8 cellular contexts compared by ENCODE assay signal in the genomic region with DNA sequence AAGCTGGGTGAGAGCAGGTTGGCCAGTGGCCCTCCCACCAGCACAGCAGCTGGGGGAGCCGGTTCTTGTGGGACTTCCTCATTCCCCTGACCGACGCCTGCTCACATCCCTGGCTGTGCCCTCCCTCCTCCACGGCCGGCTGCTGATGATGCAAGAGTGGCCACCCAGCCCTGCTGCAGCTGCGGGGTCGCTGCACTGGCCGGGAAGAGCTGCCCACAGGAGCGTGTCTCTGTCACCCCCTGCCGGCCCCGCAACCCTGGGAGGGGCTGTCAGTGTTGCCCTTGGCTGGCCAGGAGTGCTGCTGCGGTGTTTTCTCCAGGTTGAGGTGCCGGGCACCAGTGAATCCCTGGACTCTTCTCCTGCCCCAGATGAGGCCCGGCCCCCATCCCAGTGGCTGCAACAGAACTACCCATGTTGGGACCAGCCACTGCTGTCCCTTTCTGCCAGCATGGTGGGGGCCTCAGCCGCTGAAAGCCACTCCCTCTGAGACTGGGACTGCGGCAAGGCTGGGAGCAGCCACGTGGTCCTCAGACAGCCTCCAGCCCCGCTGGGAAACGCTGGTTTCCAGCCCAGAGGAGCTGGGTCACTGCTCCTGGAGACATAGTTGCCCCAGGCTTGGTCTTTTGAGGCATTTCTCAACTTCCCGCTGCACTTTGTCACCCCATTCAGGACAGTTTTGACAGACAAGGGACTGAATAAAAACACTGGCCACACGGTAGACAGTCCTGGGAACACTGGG. TPM values are rescaled to one million over a fixed set of nuclear protein-coding genes. Genes with fewer than 3 reads are reported as not detected.
DNase-seq lines count a peak whose midpoint lies in the region; ATAC-seq and TF ChIP-seq lines count a peak whose summit lies in the region.

No MANE protein-coding gene starts in this region.

- no peaks in the 10 kb centered on the region for H3K9me3 Mint-ChIP-seq in Caco-2 (ENCODE audit: unreplicated experiment)
- no peaks in the 10 kb centered on the region for H3K9me3 Mint-ChIP-seq in activated naive CD8-positive, alpha-beta T cell treated with anti-CD3 and anti-CD28 coated beads, Interleukin-2, amount 10 ng/mL, durations not matched to agents 7 days and 5 days

- no peaks in the 10 kb centered on the region for H3K36me3 ChIP-seq in Caco-2 (ENCODE audit: control insufficient read depth, insufficient read depth, low read length)
- no peaks in the 10 kb centered on the region for H3K36me3 ChIP-seq in Karpas-422 (ENCODE audit: insufficient read depth, low read length)
- H3K36me3 ChIP-seq in hepatocyte (replicated peaks; ENCODE audit: insufficient read depth, low read depth), result no peaks in the 10 kb centered on the region
- H3K36me3 ChIP-seq in smooth muscle cell (ENCODE audit: low read depth), result no peaks in the 10 kb centered on the region

- peaks cover 42% of the 10 kb centered on the region for H3K36me3 Mint-ChIP-seq in Caco-2 (ENCODE audit: insufficient read depth, unreplicated experiment)
- peaks cover 1% of the 10 kb centered on the region for H3K36me3 Mint-ChIP-seq in activated naive CD8-positive, alpha-beta T cell treated with anti-CD3 and anti-CD28 coated beads, Interleukin-2, amount 10 ng/mL, durations not matched to agents 7 days and 5 days

- POLR2A ChIA-PET in Caco-2 (lab: Charles Lee), result interaction anchor here (1.9 kb wide), 1 partner anchor 10 kb away, joined by 11 read pairs; no protein-coding TSS in a partner anchor
- POLR2A ChIA-PET in activated naive CD8-positive, alpha-beta T cell treated with anti-CD3 and anti-CD28 coated beads, Interleukin-2, amount 10 ng/mL, durations not matched to agents 7 days and 5 days (lab: Charles Lee), result no interaction called here

- H3K79me2 ChIP-seq in Karpas-422 (ENCODE audit: low read length), result no peaks in the 10 kb centered on the region
- no peaks in the 10 kb centered on the region for H3K79me2 ChIP-seq in hepatocyte
- H3K79me2 ChIP-seq in smooth muscle cell (ENCODE audit: low read depth), result no peaks in the 10 kb centered on the region

- DNase-seq in Caco-2, result peak; percentile 76 to 81
- peak; percentile 71 for DNase-seq in Karpas-422
- no peak for DNase-seq in activated naive CD8-positive, alpha-beta T cell treated with anti-CD3 and anti-CD28 coated beads, Interleukin-2, amount 10 ng/mL, durations not matched to agents 7 days and 5 days
- peak; percentile 74 for DNase-seq in hepatocyte (ENCODE audit: low spot score)
- DNase-seq in smooth muscle cell (lab: John Stamatoyannopoulos, UW; ENCODE audit: unreplicated experiment), result peak; percentile 19
- no peak for DNase-seq in NCI-H1436 treated with DMSO at 0.1 percent for 48 hours (lab: John Stamatoyannopoulos, UW)

- CTCF ChIA-PET in Caco-2 (lab: Charles Lee), result interaction anchor here (1.9 kb wide), 1 partner anchor 9 kb away, joined by 11 read pairs; a partner anchor contains a TSS

- H3K4me1 ChIP-seq in Caco-2 (peaks cover 20% of the 10 kb centered on the region), Karpas-422 (ENCODE audit: low read length) (peaks cover 10% of the 10 kb centered on the region), hepatocyte (ENCODE audit: insufficient read depth) (peaks cover 16% of the 10 kb centered on the region), smooth muscle cell (ENCODE audit: low read depth) (peaks cover 12% of the 10 kb centered on the region)

- H3K9me2 ChIP-seq in Karpas-422 (replicated peaks; ENCODE audit: insufficient read depth, low read length) (no peaks in the 10 kb centered on the region), hepatocyte (replicated peaks; ENCODE audit: insufficient read depth) (no peaks in the 10 kb centered on the region)

- no peak overlapping the region for H3K4me2 ChIP-seq in Karpas-422 (ENCODE audit: low read depth, low read length, poor library complexity, severe bottlenecking)
- peak overlapping the region; percentile 65 for H3K4me2 ChIP-seq in hepatocyte
- H3K4me2 ChIP-seq in smooth muscle cell, result peak overlapping the region; percentile 60

- H3K9me3 ChIP-seq in Caco-2 (no peaks in the 10 kb centered on the region), Karpas-422 (ENCODE audit: low read length) (no peaks in the 10 kb centered on the region), hepatocyte (ENCODE audit: low read depth) (no peaks in the 10 kb centered on the region), smooth muscle cell (replicated peaks; ENCODE audit: low read depth) (no peaks in the 10 kb centered on the region)

- H3K9ac ChIP-seq in Karpas-422 (ENCODE audit: low read length) (no peak overlapping the region; the same call in 1 of the 2 replicates), smooth muscle cell (ENCODE audit: low read depth) (no peak overlapping the region)

- no peaks in the 10 kb centered on the region for H3K27me3 Mint-ChIP-seq in Caco-2 (ENCODE audit: insufficient read depth, unreplicated experiment)
- H3K27me3 Mint-ChIP-seq in activated naive CD8-positive, alpha-beta T cell treated with anti-CD3 and anti-CD28 coated beads, Interleukin-2, amount 10 ng/mL, durations not matched to agents 7 days and 5 days, result no peaks in the 10 kb centered on the region

- ATAC-seq in activated naive CD8-positive, alpha-beta T cell treated with anti-CD3 and anti-CD28 coated beads, Interleukin-2, amount 10 ng/mL, durations not matched to agents 7 days and 5 days (ENCODE audit: low read depth), result no peak
- ATAC-seq in HG03159 (IDR thresholded peaks at IDR 0.05; ENCODE audit: unreplicated experiment) (no peak), HG03432 (IDR thresholded peaks at IDR 0.05; ENCODE audit: unreplicated experiment) (no peak)

- H3K27ac Mint-ChIP-seq in Caco-2 (ENCODE audit: unreplicated experiment), result peak overlapping the region; percentile 76
- no peak overlapping the region for H3K27ac Mint-ChIP-seq in activated naive CD8-positive, alpha-beta T cell treated with anti-CD3 and anti-CD28 coated beads, Interleukin-2, amount 10 ng/mL, durations not matched to agents 7 days and 5 days

- intact Hi-C loops in Caco-2 (cut with micrococcal nuclease; ENCODE audit: unreplicated experiment), result no loop called here

- peak overlapping the region; percentile 29 for H3K4me3 Mint-ChIP-seq in Caco-2 (ENCODE audit: unreplicated experiment)
- H3K4me3 Mint-ChIP-seq in activated naive CD8-positive, alpha-beta T cell treated with anti-CD3 and anti-CD28 coated beads, Interleukin-2, amount 10 ng/mL, durations not matched to agents 7 days and 5 days, result peak overlapping the region; percentile 13

- H2AFZ ChIP-seq in Karpas-422 (ENCODE audit: low read length), result no peak overlapping the region
- H2AFZ ChIP-seq in hepatocyte, result peak overlapping the region; percentile 6
- H2AFZ ChIP-seq in smooth muscle cell (ENCODE audit: low read depth), result no peak overlapping the region

- BruUV-seq in Caco-2 (replicated peaks; lab: Mats Ljungman, UMichigan), result no TSS peak

- 42% methylated on average over 21 of the region's 21 CpGs for WGBS in hepatocyte (ENCODE audit: low lambda C conversion rate, missing lambda C conversion rate)
- 24% methylated on average over 21 of the region's 21 CpGs for WGBS in smooth muscle cell (ENCODE audit: low lambda C conversion rate)

- no peak overlapping the region for H3K4me3 ChIP-seq in Caco-2 (ENCODE audit: low read depth, low read length)
- H3K4me3 ChIP-seq in Karpas-422 (ENCODE audit: low read length), result no peak overlapping the region
- no peak overlapping the region for H3K4me3 ChIP-seq in hepatocyte
- no peak overlapping the region for H3K4me3 ChIP-seq in smooth muscle cell

- peak overlapping the region; percentile 57; the same call in 1 of the 2 replicates for H3K27ac ChIP-seq in Karpas-422 (ENCODE audit: low read length)
- peak overlapping the region; percentile 58 for H3K27ac ChIP-seq in hepatocyte
- no peak overlapping the region for H3K27ac ChIP-seq in smooth muscle cell (ENCODE audit: low read depth)

- H3K4me1 Mint-ChIP-seq in Caco-2 (ENCODE audit: low read depth, unreplicated experiment), result peaks cover 7% of the 10 kb centered on the region
- peaks cover 2% of the 10 kb centered on the region for H3K4me1 Mint-ChIP-seq in activated naive CD8-positive, alpha-beta T cell treated with anti-CD3 and anti-CD28 coated beads, Interleukin-2, amount 10 ng/mL, durations not matched to agents 7 days and 5 days

- TF ChIP-seq CTCF in Caco-2 (IDR thresholded peaks at IDR 0.05; ENCODE audit: insufficient read depth in 1 of 2, low read depth in 1 of 2, low read length in 1 of 2, severe bottlenecking in 1 of 2, unreplicated experiment in 1 of 2) (peak in 1 of 2 experiments; percentile 31), hepatocyte (IDR thresholded peaks at IDR 0.05; ENCODE audit: poor library complexity) (peak; percentile 12), smooth muscle cell (IDR thresholded peaks at IDR 0.05; ENCODE audit: borderline replicate concordance, insufficient read depth, poor library complexity, severe bottlenecking) (peak; percentile 11)

- H3K27me3 ChIP-seq in Caco-2 (replicated peaks; ENCODE audit: control insufficient read depth, insufficient read depth, low read length) (no peaks in the 10 kb centered on the region), Karpas-422 (ENCODE audit: low read length) (no peaks in the 10 kb centered on the region), hepatocyte (no peaks in the 10 kb centered on the region), smooth muscle cell (ENCODE audit: low read depth) (no peaks in the 10 kb centered on the region)

- no peaks in the 10 kb centered on the region for H3F3A ChIP-seq in smooth muscle cell (ENCODE audit: low read depth)

- no peaks in the 10 kb centered on the region for H4K20me1 ChIP-seq in Karpas-422 (ENCODE audit: insufficient read depth, low read depth, low read length)
- H4K20me1 ChIP-seq in hepatocyte (ENCODE audit: insufficient read depth, poor library complexity, severe bottlenecking), result no peaks in the 10 kb centered on the region
- H4K20me1 ChIP-seq in smooth muscle cell (ENCODE audit: low read depth), result no peaks in the 10 kb centered on the region

RNA-seq across cellular contexts. Expression of a gene that starts 0.7 kb away (rescaled TPM):
- total RNA-seq in Caco-2 (2022), result 1.7 and 2.6 TPM in 2 replicates
- total RNA-seq in Karpas-422 (2014; rRNA removed; shearing (Covaris generic); ENCODE audit: low replicate concordance), result 1.3 and 2.9 TPM in 2 replicates
- under 1 TPM; 0.45 to 0.61 TPM for total RNA-seq in activated naive CD8-positive, alpha-beta T cell treated with anti-CD3 and anti-CD28 coated beads, Interleukin-2, amount 10 ng/mL, durations not matched to agents 7 days and 5 days
- 0.68 and 0.80 TPM in 2 replicates for total RNA-seq in hepatocyte
- polyA plus RNA-seq in hepatocyte, result 1.5 and 2.5 TPM in 2 replicates
- 0.94 and 1.2 TPM in 2 replicates for total RNA-seq in smooth muscle cell
- polyA plus RNA-seq in smooth muscle cell, result 1.9 and 3.0 TPM in 2 replicates

RNA-seq across cellular contexts. Expression of a gene that starts 9.2 kb away (rescaled TPM):
- total RNA-seq in Caco-2 (2022), result 27.1 and 29.1 TPM in 2 replicates
- total RNA-seq in Karpas-422 (2014; rRNA removed; shearing (Covaris generic); ENCODE audit: low replicate concordance), result 40.1 and 104 TPM in 2 replicates
- total RNA-seq in activated naive CD8-positive, alpha-beta T cell treated with anti-CD3 and anti-CD28 coated beads, Interleukin-2, amount 10 ng/mL, durations not matched to agents 7 days and 5 days, result 10 to 100 TPM; 15.4 to 17.0 TPM
- total RNA-seq in hepatocyte, result 10.4 and 21.5 TPM in 2 replicates
- polyA plus RNA-seq in hepatocyte, result 24.3 and 25.3 TPM in 2 replicates
- 9.5 and 19.0 TPM in 2 replicates for total RNA-seq in smooth muscle cell
- polyA plus RNA-seq in smooth muscle cell, result 31.5 and 41.5 TPM in 2 replicates

RNA-seq across cellular contexts. Expression of a gene that starts 27.2 kb away (rescaled TPM):
- 15.3 and 17.2 TPM in 2 replicates for total RNA-seq in Caco-2 (2022)
- total RNA-seq in Karpas-422 (2014; rRNA removed; shearing (Covaris generic); ENCODE audit: low replicate concordance), result 3.7 and 9.6 TPM in 2 replicates
- 1 to 10 TPM; 9.6 to 9.9 TPM for total RNA-seq in activated naive CD8-positive, alpha-beta T cell treated with anti-CD3 and anti-CD28 coated beads, Interleukin-2, amount 10 ng/mL, durations not matched to agents 7 days and 5 days
- total RNA-seq in hepatocyte, result 5.3 and 10.5 TPM in 2 replicates
- polyA plus RNA-seq in hepatocyte, result 6.3 and 8.7 TPM in 2 replicates
- 1.6 and 4.2 TPM in 2 replicates for total RNA-seq in smooth muscle cell
- polyA plus RNA-seq in smooth muscle cell, result 8.1 and 9.0 TPM in 2 replicates

RNA-seq across cellular contexts. Expression of a gene that starts 37.7 kb away (rescaled TPM):
- total RNA-seq in Caco-2 (2022) (85.2 and 92.6 TPM in 2 replicates), hepatocyte (38.2 and 50.1 TPM in 2 replicates), smooth muscle cell (28.9 and 47.6 TPM in 2 replicates)
- total RNA-seq in Karpas-422 (2014; rRNA removed; shearing (Covaris generic); ENCODE audit: low replicate concordance), result 65.5 and 116 TPM in 2 replicates
- 10 to 100 TPM; 55.5 to 56.2 TPM for total RNA-seq in activated naive CD8-positive, alpha-beta T cell treated with anti-CD3 and anti-CD28 coated beads, Interleukin-2, amount 10 ng/mL, durations not matched to agents 7 days and 5 days
- polyA plus RNA-seq in hepatocyte (33.5 and 43.6 TPM in 2 replicates), smooth muscle cell (25.4 and 29.7 TPM in 2 replicates)

RNA-seq across cellular contexts. Expression of a gene that starts 37.7 kb away (rescaled TPM):
- total RNA-seq in Caco-2 (2022), result 89.9 and 91.5 TPM in 2 replicates
- total RNA-seq in Karpas-422 (2014; rRNA removed; shearing (Covaris generic); ENCODE audit: low replicate concordance), result 20.9 and 55.8 TPM in 2 replicates
- total RNA-seq in activated naive CD8-positive, alpha-beta T cell treated with anti-CD3 and anti-CD28 coated beads, Interleukin-2, amount 10 ng/mL, durations not matched to agents 7 days and 5 days, result 10 to 100 TPM; 60.6 to 65.6 TPM
- total RNA-seq in hepatocyte, result 45.1 and 45.8 TPM in 2 replicates
- 85.7 and 87.3 TPM in 2 replicates for polyA plus RNA-seq in hepatocyte
- total RNA-seq in smooth muscle cell, result 39.1 and 39.8 TPM in 2 replicates
- 73.0 and 75.7 TPM in 2 replicates for polyA plus RNA-seq in smooth muscle cell

Comparison
In these comparisons a context has a peak if more than half of its experiments do, and no peak if none do; other contexts are left out.
1. DNase-seq: peak in Caco-2 (2 of 2), Karpas-422 (single experiment), hepatocyte (single experiment) and smooth muscle cell (single experiment); none in activated naive CD8-positive, alpha-beta T cell treated with anti-CD3 and anti-CD28 coated beads, Interleukin-2, amount 10 ng/mL, durations not matched to agents 7 days and 5 days (single experiment) and NCI-H1436 treated with DMSO at 0.1 percent for 48 hours (single experiment).